16 cellular contexts compared by ENCODE assay signal in genomic region chr14:68604822-68605221, GRCh38.
A peak's percentile ranks its signal among the peaks of the same experiment; 100 is the strongest.
DNase-seq lines count a peak whose midpoint lies in the region; ATAC-seq, FAIRE-seq and TF ChIP-seq lines count a peak whose summit lies in the region.
"Had no signal": no experiment of that assay in that cellular context is flagged by ENCODE, and none has a peak within 500 bp of the region (broad histone marks: within the 10 kb centered on the region; RNA-seq: fewer than 3 reads in every experiment).

No MANE protein-coding gene starts in this region.

- H3K9ac ChIP-seq in K562 (ENCODE audit: insufficient read depth in 1 of 2, low read depth in 2 of 2, low read length in 2 of 2), result no peak overlapping the region
- no peak overlapping the region for H3K9ac ChIP-seq in mesenchymal stem cell (ENCODE audit: low read length)

- no peak overlapping the region for H3K4me2 ChIP-seq in K562 (ENCODE audit: insufficient read depth, low read length)
- H3K4me2 ChIP-seq in mesenchymal stem cell (ENCODE audit: low read length, poor library complexity, severe bottlenecking), result no peak overlapping the region

- intact Hi-C loops in K562 (cut with micrococcal nuclease), result no loop called here
- intact Hi-C loops in upper lobe of right lung (cut with DNase I), result no loop called here

- no peak overlapping the region for H4K8ac ChIP-seq in mesenchymal stem cell (ENCODE audit: low read length)

- H2AFZ ChIP-seq in K562 (ENCODE audit: low read depth, low read length) (no peak overlapping the region), mesenchymal stem cell (ENCODE audit: low read depth, low read length) (no peak overlapping the region)

- TF ChIP-seq EP300 in K562 (IDR thresholded peaks at IDR 0.05; ENCODE audit: low read length), result no peak

- no peak for TF ChIP-seq POLR2A in K562 (conservative IDR thresholded peaks at IDR 0.05)

- H2BK15ac ChIP-seq in mesenchymal stem cell (ENCODE audit: low read depth, poor library complexity, severe bottlenecking), result no peak overlapping the region

- H3K9me1 ChIP-seq in K562 (ENCODE audit: control insufficient read depth, insufficient read depth, low read length), result no peaks in the 10 kb centered on the region

- no peaks in the 10 kb centered on the region for H3K79me2 ChIP-seq in K562 (ENCODE audit: control insufficient read depth, insufficient read depth, low read length)

- H3K18ac ChIP-seq in mesenchymal stem cell (ENCODE audit: low read depth in 1 of 2, low read length in 2 of 2), result peak overlapping the region; percentile 62 to 85

- CTCF ChIA-PET in K562 (lab: Yijun Ruan, JAX; ENCODE audit: low intra/inter-chr PET ratio), result no interaction called here

- H3K23ac ChIP-seq in mesenchymal stem cell (ENCODE audit: low read length in 2 of 2), result no peak overlapping the region

- WGBS in K562 (ENCODE audit: insufficient coverage, low coverage, missing lambda C conversion rate), result 53% methylated on average over 7 of the region's 10 CpGs
- 78% methylated on average over 7 of the region's 10 CpGs for WGBS in mesenchymal stem cell

- no peaks in the 10 kb centered on the region for H3K79me1 ChIP-seq in mesenchymal stem cell (replicated peaks; ENCODE audit: low read length, poor library complexity, severe bottlenecking)

- no peak overlapping the region for H2BK5ac ChIP-seq in mesenchymal stem cell (ENCODE audit: low read depth, low read length, poor library complexity, severe bottlenecking)

- H2BK12ac ChIP-seq in mesenchymal stem cell (ENCODE audit: low read length in 2 of 2), result peak overlapping the region; percentile 47 to 95

- H3K36me3 ChIP-seq in K562 (ENCODE audit: control insufficient read depth, insufficient read depth, low read length) (no peaks in the 10 kb centered on the region), mesenchymal stem cell (ENCODE audit: control insufficient read depth in 1 of 2, insufficient read depth in 2 of 2, low read depth in 1 of 2, low read length in 2 of 2) (peaks cover 0 to 3% of the 10 kb centered on the region in 2 experiments), upper lobe of right lung (no peaks in the 10 kb centered on the region)
- H3K36me3 ChIP-seq: BE2C had no signal

- POLR2A ChIA-PET in K562 (lab: Yijun Ruan, JAX), result no interaction called here

- peak overlapping the region in 1 of 2 experiments; percentile 23 for H3K14ac ChIP-seq in mesenchymal stem cell (ENCODE audit: low read length in 2 of 2)

- DNase-seq in K562 (ENCODE audit: extremely low read depth in 1 of 4, low spot score in 3 of 4) (no peak), mesenchymal stem cell (no peak), upper lobe of right lung (peak; percentile 15)
- DNase-seq in activated CD4-positive, alpha-beta T cell treated with anti-CD3 and anti-CD28 coated beads for 48 hours, result no peak
- DNase-seq: ACHN; BE2C; CD4-positive, alpha-beta memory T cell; DMS153; DMS79; GDM1; H9 had no signal

- peak overlapping the region; percentile 38 for H2AK5ac ChIP-seq in mesenchymal stem cell (ENCODE audit: low read length, severe bottlenecking)

- no TSS peak for BruUV-seq in K562 (replicated peaks; lab: Mats Ljungman, UMichigan)

- no peak overlapping the region for H3K27ac ChIP-seq in K562 (ENCODE audit: extremely low read depth, low read depth, low read length)
- no peak overlapping the region for H3K27ac ChIP-seq in mesenchymal stem cell (ENCODE audit: low read length, poor library complexity, severe bottlenecking)
- H3K27ac ChIP-seq in upper lobe of right lung, result no peak overlapping the region

- no peak for TF ChIP-seq RAD21 in K562 (CRISPR knock-in tag; conservative IDR thresholded peaks at IDR 0.05 in 1 of 2, IDR thresholded peaks at IDR 0.05 in 1 of 2)

- FAIRE-seq in K562 (lab: Jason Lieb, UNC), result no peak
- FAIRE-seq: A204.1, H1, HepG2 had no signal

- H4K20me1 ChIP-seq in K562 (replicated peaks; ENCODE audit: control insufficient read depth, insufficient read depth, low read length), result no peaks in the 10 kb centered on the region

- ATAC-seq in K562, result no peak
- no peak for ATAC-seq in upper lobe of right lung
- ATAC-seq in HG03521 (IDR thresholded peaks at IDR 0.05; ENCODE audit: unreplicated experiment), result no peak
- ATAC-seq in GM18520 (IDR thresholded peaks at IDR 0.05; ENCODE audit: unreplicated experiment), result no peak
- ATAC-seq: HepG2 had no signal

- H3K4me1 ChIP-seq in K562 (replicated peaks in 1 of 2; ENCODE audit: control insufficient read depth in 2 of 2, insufficient read depth in 2 of 2, low read length in 2 of 2) (peaks cover 0 to 2% of the 10 kb centered on the region in 2 experiments; a peak in 2 of 5 replicates), mesenchymal stem cell (ENCODE audit: control insufficient read depth, insufficient read depth, low read depth, low read length) (peaks cover 17% of the 10 kb centered on the region), upper lobe of right lung (peaks cover 32% of the 10 kb centered on the region)
- H3K4me1 ChIP-seq: BE2C had no signal

- TF ChIP-seq CTCF in K562 (IDR thresholded peaks at IDR 0.05 in 2 of 3, conservative IDR thresholded peaks at IDR 0.05 in 1 of 3; ENCODE audit: insufficient read depth in 2 of 3, low read depth in 1 of 3, low read length in 3 of 3), result no peak
- TF ChIP-seq CTCF in upper lobe of right lung (IDR thresholded peaks at IDR 0.05), result no peak

- peak overlapping the region; percentile 75 to 85 for H3K4ac ChIP-seq in mesenchymal stem cell (ENCODE audit: low read depth in 1 of 2, low read length in 2 of 2)

- no peak overlapping the region for H3K4me3 ChIP-seq in K562
- no peak overlapping the region for H3K4me3 ChIP-seq in mesenchymal stem cell (ENCODE audit: insufficient read depth in 1 of 2, low read depth in 1 of 2, low read length in 2 of 2)
- H3K4me3 ChIP-seq in upper lobe of right lung, result no peak overlapping the region

- H2BK120ac ChIP-seq in mesenchymal stem cell (ENCODE audit: low read depth, low read length), result peak overlapping the region; percentile 82

- H3K9me3 ChIP-seq in K562 (replicated peaks; ENCODE audit: control insufficient read depth, insufficient read depth, low read depth, low read length) (no peaks in the 10 kb centered on the region), mesenchymal stem cell (ENCODE audit: control insufficient read depth, low read length) (peaks cover 6% of the 10 kb centered on the region), upper lobe of right lung (no peaks in the 10 kb centered on the region)
- H3K9me3 ChIP-seq: BE2C had no signal

- H3K27me3 ChIP-seq in K562 (ENCODE audit: control insufficient read depth in 2 of 2, insufficient read depth in 2 of 2, low read length in 2 of 2), result no peaks in the 10 kb centered on the region
- no peaks in the 10 kb centered on the region for H3K27me3 ChIP-seq in mesenchymal stem cell (ENCODE audit: control insufficient read depth in 1 of 2, insufficient read depth in 1 of 2, low read length in 2 of 2)
- no peaks in the 10 kb centered on the region for H3K27me3 ChIP-seq in upper lobe of right lung
- H3K27me3 ChIP-seq: BE2C had no signal

- H4K91ac ChIP-seq in mesenchymal stem cell (ENCODE audit: low read length), result peak overlapping the region; percentile 90

- in situ Hi-C loops in K562 (cut with MboI), result no loop called here

TF ChIP-seq in K562, 482 proteins besides CTCF, POLR2A, EP300 and RAD21:
- TF ChIP-seq ETV6 (IDR thresholded peaks at IDR 0.05; ENCODE audit: borderline replicate concordance in 1 of 2, low read depth in 2 of 2, low read length in 1 of 2) (no peak), ETV6 (CRISPR knock-in tag; IDR thresholded peaks at IDR 0.05; ENCODE audit: borderline replicate concordance) (no peak), NFIC (IDR thresholded peaks at IDR 0.05) (peak; percentile 50; the same call in 1 of the 2 replicates)
